ENCODE assay signal across 25 cellular contexts in the genomic region with DNA sequence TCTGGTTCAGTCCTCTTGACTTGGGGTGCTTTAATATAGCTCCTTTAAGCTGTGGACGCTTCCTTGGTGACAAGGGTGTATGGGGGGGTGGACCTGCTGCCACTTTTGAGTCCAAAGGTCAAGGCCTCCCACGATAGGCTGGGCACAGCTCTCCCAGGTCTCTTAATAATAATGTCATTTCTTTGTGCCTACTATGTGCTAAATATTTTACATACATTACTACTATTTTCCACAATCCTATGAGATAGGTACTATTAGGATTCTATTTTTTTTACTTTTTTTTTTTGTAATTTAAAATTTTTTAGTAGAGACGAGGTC. TPM values are rescaled to one million over a fixed set of nuclear protein-coding genes. Genes with fewer than 3 reads are reported as not detected.
DNase-seq lines count a peak whose midpoint lies in the region; ATAC-seq and TF ChIP-seq lines count a peak whose summit lies in the region.
"Had no signal": no experiment of that assay in that cellular context is flagged by ENCODE, and none has a peak within 500 bp of the region (broad histone marks: within the 10 kb centered on the region; RNA-seq: fewer than 3 reads in every experiment).

No MANE protein-coding gene starts in this region.

- H3K4me1 ChIP-seq in mesenchymal stem cell (ENCODE audit: control insufficient read depth, insufficient read depth, low read depth, low read length) = no peaks in the 10 kb centered on the region
- H3K4me1 ChIP-seq: foreskin keratinocyte, upper lobe of right lung had no signal

- peaks cover 16% of the 10 kb centered on the region for H3K36me3 Mint-ChIP-seq in stimulated activated naive CD8-positive, alpha-beta T cell treated with anti-CD3 and anti-CD28 coated beads, Interleukin-15, Interleukin-2, amounts not matched to agents 100 ng/mL and 50 ng/mL, for 24 hours (ENCODE audit: low read depth)
- peaks cover 19% of the 10 kb centered on the region for H3K36me3 Mint-ChIP-seq in activated CD8-positive, alpha-beta T cell treated with anti-CD3 and anti-CD28 coated beads for 36 hours (ENCODE audit: low read depth)

- peak overlapping the region; percentile 43 for H4K91ac ChIP-seq in mesenchymal stem cell (ENCODE audit: low read length)

- no peak for ATAC-seq in stimulated activated naive CD8-positive, alpha-beta T cell treated with anti-CD3 and anti-CD28 coated beads, Interleukin-15, Interleukin-2, amounts not matched to agents 100 U/mL and 50 U/mL, for 24 hours
- ATAC-seq in activated CD8-positive, alpha-beta T cell treated with anti-CD3 and anti-CD28 coated beads for 36 hours = no peak
- no peak for ATAC-seq in GM21423 (IDR thresholded peaks at IDR 0.05; ENCODE audit: unreplicated experiment)
- ATAC-seq in esophagus mucosa = no peak
- ATAC-seq: foreskin keratinocyte, upper lobe of right lung had no signal

- H3K27me3 Mint-ChIP-seq in stimulated activated naive CD8-positive, alpha-beta T cell treated with anti-CD3 and anti-CD28 coated beads, Interleukin-15, Interleukin-2, amounts not matched to agents 100 ng/mL and 50 ng/mL, for 24 hours = no peaks in the 10 kb centered on the region
- no peaks in the 10 kb centered on the region for H3K27me3 Mint-ChIP-seq in activated CD8-positive, alpha-beta T cell treated with anti-CD3 and anti-CD28 coated beads for 36 hours

- H3K14ac ChIP-seq in mesenchymal stem cell (ENCODE audit: low read length in 2 of 2) = no peak overlapping the region

- no peak overlapping the region for H3K27ac ChIP-seq in mesenchymal stem cell (ENCODE audit: low read length, poor library complexity, severe bottlenecking)
- H3K27ac ChIP-seq: dorsolateral prefrontal cortex, foreskin keratinocyte, upper lobe of right lung had no signal

- intact Hi-C loops in activated CD8-positive, alpha-beta T cell treated with anti-CD3 and anti-CD28 coated beads for 36 hours (cut with micrococcal nuclease) = loop anchor here (1.0 to 5.0 kb wide), 2 partner anchors 10 to 37 kb away; no protein-coding TSS in a partner anchor

- H3K23ac ChIP-seq in mesenchymal stem cell (ENCODE audit: low read length in 2 of 2) = no peak overlapping the region

- peaks cover 16 to 59% of the 10 kb centered on the region in 2 experiments for H3K36me3 ChIP-seq in mesenchymal stem cell (ENCODE audit: control insufficient read depth in 1 of 2, insufficient read depth in 2 of 2, low read depth in 1 of 2, low read length in 2 of 2)
- H3K36me3 ChIP-seq: upper lobe of right lung had no signal

- H3K4me3 ChIP-seq in mesenchymal stem cell (ENCODE audit: insufficient read depth in 1 of 2, low read depth in 1 of 2, low read length in 2 of 2) = no peak overlapping the region
- H3K4me3 ChIP-seq: dorsolateral prefrontal cortex, skin epidermis, upper lobe of right lung had no signal

- H3K4ac ChIP-seq in mesenchymal stem cell (ENCODE audit: low read depth in 1 of 2, low read length in 2 of 2) = no peak overlapping the region

- H3K27me3 ChIP-seq in mesenchymal stem cell (ENCODE audit: control insufficient read depth in 1 of 2, insufficient read depth in 1 of 2, low read length in 2 of 2) = no peaks in the 10 kb centered on the region
- H3K27me3 ChIP-seq: dorsolateral prefrontal cortex, foreskin keratinocyte, upper lobe of right lung had no signal

- H3K9me3 ChIP-seq in mesenchymal stem cell (ENCODE audit: control insufficient read depth, low read length) = no peaks in the 10 kb centered on the region
- H3K9me3 ChIP-seq: upper lobe of right lung had no signal

- CTCF ChIA-PET in activated CD8-positive, alpha-beta T cell treated with anti-CD3 and anti-CD28 coated beads for 36 hours (lab: Charles Lee) = no interaction called here

- no peak overlapping the region for H2AK5ac ChIP-seq in mesenchymal stem cell (ENCODE audit: low read length, severe bottlenecking)

- no peak overlapping the region for H2BK120ac ChIP-seq in mesenchymal stem cell (ENCODE audit: low read depth, low read length)

- H3K27ac Mint-ChIP-seq in stimulated activated naive CD8-positive, alpha-beta T cell treated with anti-CD3 and anti-CD28 coated beads, Interleukin-15, Interleukin-2, amounts not matched to agents 100 ng/mL and 50 ng/mL, for 24 hours = peak overlapping the region; percentile 76
- peak overlapping the region; percentile 51 for H3K27ac Mint-ChIP-seq in activated CD8-positive, alpha-beta T cell treated with anti-CD3 and anti-CD28 coated beads for 36 hours
- H3K27ac Mint-ChIP-seq: nephron had no signal

- TF ChIP-seq CTCF in activated CD8-positive, alpha-beta T cell treated with anti-CD3 and anti-CD28 coated beads for 36 hours (IDR thresholded peaks at IDR 0.05) = no peak

- H2AFZ ChIP-seq in mesenchymal stem cell (ENCODE audit: low read depth, low read length) = no peak overlapping the region

- no peak for DNase-seq in stimulated activated naive CD8-positive, alpha-beta T cell treated with anti-CD3 and anti-CD28 coated beads, Interleukin-15, Interleukin-2, amounts not matched to agents 100 U/mL and 50 U/mL, for 24 hours
- no peak for DNase-seq in activated CD8-positive, alpha-beta T cell treated with anti-CD3 and anti-CD28 coated beads for 36 hours
- DNase-seq in mesenchymal stem cell (no peak), NCI-H2171 (lab: John Stamatoyannopoulos, UW) (no peak)
- DNase-seq: activated gamma-delta T cell, amygdala, dorsolateral prefrontal cortex, EL, foreskin keratinocyte, H7, hypothalamus, islet precursor cell, mammary epithelial cell, MM.1S, NCI-H2227 treated with DMSO at 0.1 percent for 48 hours, NCI-H774, SHP77, upper lobe of right lung, WERI-Rb-1 had no signal

- no peak overlapping the region for H2BK12ac ChIP-seq in mesenchymal stem cell (ENCODE audit: low read length in 2 of 2)

- H3K4me2 ChIP-seq in mesenchymal stem cell (ENCODE audit: low read length, poor library complexity, severe bottlenecking) = no peak overlapping the region

- no peak overlapping the region for H2BK5ac ChIP-seq in mesenchymal stem cell (ENCODE audit: low read depth, low read length, poor library complexity, severe bottlenecking)

- no peaks in the 10 kb centered on the region for H3K9me3 Mint-ChIP-seq in stimulated activated naive CD8-positive, alpha-beta T cell treated with anti-CD3 and anti-CD28 coated beads, Interleukin-15, Interleukin-2, amounts not matched to agents 100 ng/mL and 50 ng/mL, for 24 hours
- no peaks in the 10 kb centered on the region for H3K9me3 Mint-ChIP-seq in activated CD8-positive, alpha-beta T cell treated with anti-CD3 and anti-CD28 coated beads for 36 hours
- H3K9me3 Mint-ChIP-seq: nephron had no signal

- peak overlapping the region; percentile 21 for H4K8ac ChIP-seq in mesenchymal stem cell (ENCODE audit: low read length)

- H3K79me1 ChIP-seq in mesenchymal stem cell (replicated peaks; ENCODE audit: low read length, poor library complexity, severe bottlenecking) = no peaks in the 10 kb centered on the region

- POLR2A ChIA-PET in activated CD8-positive, alpha-beta T cell treated with anti-CD3 and anti-CD28 coated beads for 36 hours (lab: Charles Lee) = interaction anchor here (17.6 kb wide), 1 partner anchor 32 kb away, joined by 269 read pairs; the partner anchor contains the start of gene UCP2

- H2BK15ac ChIP-seq in mesenchymal stem cell (ENCODE audit: low read depth, poor library complexity, severe bottlenecking) = no peak overlapping the region

- peaks cover 91% of the 10 kb centered on the region for H3K4me1 Mint-ChIP-seq in stimulated activated naive CD8-positive, alpha-beta T cell treated with anti-CD3 and anti-CD28 coated beads, Interleukin-15, Interleukin-2, amounts not matched to agents 100 ng/mL and 50 ng/mL, for 24 hours (ENCODE audit: low read depth)
- peaks cover 94% of the 10 kb centered on the region for H3K4me1 Mint-ChIP-seq in activated CD8-positive, alpha-beta T cell treated with anti-CD3 and anti-CD28 coated beads for 36 hours (ENCODE audit: low read depth)

- H3K4me3 Mint-ChIP-seq in stimulated activated naive CD8-positive, alpha-beta T cell treated with anti-CD3 and anti-CD28 coated beads, Interleukin-15, Interleukin-2, amounts not matched to agents 100 ng/mL and 50 ng/mL, for 24 hours = no peak overlapping the region
- no peak overlapping the region for H3K4me3 Mint-ChIP-seq in activated CD8-positive, alpha-beta T cell treated with anti-CD3 and anti-CD28 coated beads for 36 hours
- H3K4me3 Mint-ChIP-seq: nephron had no signal

- H3K9ac ChIP-seq in mesenchymal stem cell (ENCODE audit: low read length) = no peak overlapping the region

- WGBS in mesenchymal stem cell = 86% methylated on average over 1 of the region's 3 CpGs

- H3K18ac ChIP-seq in mesenchymal stem cell (ENCODE audit: low read depth in 1 of 2, low read length in 2 of 2) = no peak overlapping the region

RNA-seq across cellular contexts. Expression of gene UCP3, which starts 0.3 kb away (rescaled TPM):
- total RNA-seq in activated CD8-positive, alpha-beta T cell treated with anti-CD3 and anti-CD28 coated beads for 36 hours = 1 to 10 TPM; 1.5 to 2.2 TPM
- 0.23 TPM for polyA plus RNA-seq in mesenchymal stem cell (2013, experiment 1 of 2)
- polyA plus RNA-seq in mesenchymal stem cell (2013, experiment 2 of 2) = 0.33 TPM
- 0.28 TPM for total RNA-seq in esophagus mucosa

RNA-seq across cellular contexts. Expression of gene UCP2, which starts 26.5 kb away (rescaled TPM):
- total RNA-seq in activated CD8-positive, alpha-beta T cell treated with anti-CD3 and anti-CD28 coated beads for 36 hours = 100 to 1,000 TPM; 244 to 252 TPM
- polyA plus RNA-seq in mesenchymal stem cell (2013, experiment 1 of 2) = 19.7 TPM
- 20.0 TPM for polyA plus RNA-seq in mesenchymal stem cell (2013, experiment 2 of 2)
- total RNA-seq in esophagus mucosa = 5.3 TPM

RNA-seq across cellular contexts. Expression of gene DNAJB13, which starts 58.4 kb away (rescaled TPM):
- under 1 TPM in 1 of 2 experiments, not detected in 1; 0.18 TPM for total RNA-seq in activated CD8-positive, alpha-beta T cell treated with anti-CD3 and anti-CD28 coated beads for 36 hours
- 0.10 TPM for polyA plus RNA-seq in mesenchymal stem cell (2013, experiment 1 of 2)
- 0.04 TPM for polyA plus RNA-seq in mesenchymal stem cell (2013, experiment 2 of 2)
- not detected for total RNA-seq in esophagus mucosa
- total RNA-seq: H7, mammary epithelial cell, posterior vena cava, upper lobe of right lung had no signal
- polyA plus RNA-seq: foreskin keratinocyte, mammary epithelial cell had no signal

Comparison
In these comparisons a context has a peak if more than half of its experiments do, and no peak if none do; other contexts are left out.
1. RNA of gene UCP2, which starts 26.5 kb away (total RNA-seq): 244 to 252 TPM in activated CD8-positive, alpha-beta T cell treated with anti-CD3 and anti-CD28 coated beads for 36 hours; 5.3 TPM in esophagus mucosa (single experiment); every median in the first group is over 10 times any median in the second.